16 cellular contexts compared by ENCODE assay signal in the genomic region with DNA sequence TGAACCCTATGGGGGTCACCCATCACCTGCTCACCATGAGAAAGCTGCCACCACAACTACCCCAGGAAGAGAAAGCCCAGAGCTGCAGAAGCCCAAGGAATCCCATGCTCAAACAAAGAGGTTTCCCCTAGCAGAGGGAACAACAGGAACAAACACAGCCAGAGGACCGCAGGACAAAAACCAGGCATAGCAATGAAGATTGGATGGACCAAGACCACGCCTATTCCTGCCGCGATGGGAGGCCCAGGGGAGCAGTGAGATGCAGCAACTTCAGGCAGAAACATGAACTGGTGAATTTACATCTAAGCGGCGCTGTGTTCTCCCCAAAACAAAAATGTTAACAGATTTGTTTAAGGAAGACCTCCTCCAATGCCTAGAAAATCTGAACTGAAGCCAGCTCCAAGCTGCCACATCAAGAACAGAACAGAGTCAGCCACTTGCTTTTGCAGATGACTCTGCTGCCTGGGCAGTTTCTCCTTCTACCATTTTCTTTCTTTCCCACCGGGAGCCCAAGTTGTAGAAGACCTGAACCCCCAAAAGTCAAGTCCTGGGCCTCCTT.
DNase-seq lines count a peak whose midpoint lies in the region; ATAC-seq and TF ChIP-seq lines count a peak whose summit lies in the region.
"Had no signal": no experiment of that assay in that cellular context is flagged by ENCODE, and none has a peak within 500 bp of the region (broad histone marks: within the 10 kb centered on the region; RNA-seq: fewer than 3 reads in every experiment).

No MANE protein-coding gene starts in this region.

- H3K4me3 ChIP-seq in fibroblast of pulmonary artery (replicated peaks; ENCODE audit: low read depth, low read length) = no peak overlapping the region
- no peak overlapping the region for H3K4me3 ChIP-seq in spleen
- H3K4me3 ChIP-seq: HAP-1 had no signal

- H3K4me1 Mint-ChIP-seq in Calu3 (ENCODE audit: low read depth, unreplicated experiment) = peaks cover 36% of the 10 kb centered on the region
- H3K4me1 Mint-ChIP-seq in CD4-positive, alpha-beta T cell (ENCODE audit: low read depth) = no peaks in the 10 kb centered on the region

- H3K9me3 ChIP-seq in CD4-positive, alpha-beta T cell (ENCODE audit: control insufficient read depth, low read length) = no peaks in the 10 kb centered on the region
- peaks cover 0 to 6% (median 0%) of the 10 kb centered on the region in 8 donors for H3K9me3 ChIP-seq in spleen
- H3K9me3 ChIP-seq: BE2C, HAP-1 had no signal

- H3K27ac Mint-ChIP-seq in Calu3 (ENCODE audit: unreplicated experiment) = peak overlapping the region; percentile 89
- no peak overlapping the region for H3K27ac Mint-ChIP-seq in CD4-positive, alpha-beta T cell
- H3K27ac Mint-ChIP-seq: CD8-positive, alpha-beta T cell had no signal

- POLR2A ChIA-PET in CD4-positive, alpha-beta T cell (lab: Charles Lee) = no interaction called here

- DNase-seq in Calu3 = no peak
- DNase-seq in SK-N-DZ (ENCODE audit: low spot score) = peak; percentile 13
- DNase-seq in fibroblast of pulmonary artery (ENCODE audit: low read depth) = peak; percentile 21
- peak; percentile 40 for DNase-seq in superior temporal gyrus (ENCODE audit: extremely low spot score)
- DNase-seq in CD4-positive, alpha-beta T cell = no peak
- DNase-seq in spleen = no peak
- DNase-seq in central memory CD4-positive, alpha-beta T cell = no peak
- DNase-seq: 8988T; BE2C; CD8-positive, alpha-beta T cell; COR-L47; DND-41; GF-D8 had no signal

- intact Hi-C loops in Calu3 (cut with micrococcal nuclease; ENCODE audit: unreplicated experiment) (no loop called here), spleen (cut with DNase I; ENCODE audit: low total_unique reads) (no loop called here)
- intact Hi-C loops in CD4-positive, alpha-beta T cell (cut with DNase I, micrococcal nuclease) = no loop called here

- H3K36me3 ChIP-seq in spleen = no peaks in the 10 kb centered on the region
- H3K36me3 ChIP-seq: BE2C, HAP-1 had no signal

- no peaks in the 10 kb centered on the region for H3K4me1 ChIP-seq in spleen
- H3K4me1 ChIP-seq: BE2C, HAP-1 had no signal

- peaks cover 9% of the 10 kb centered on the region for H3K36me3 Mint-ChIP-seq in Calu3 (ENCODE audit: insufficient read depth, unreplicated experiment)
- no peaks in the 10 kb centered on the region for H3K36me3 Mint-ChIP-seq in CD4-positive, alpha-beta T cell (ENCODE audit: low read depth)
- H3K36me3 Mint-ChIP-seq: CD8-positive, alpha-beta T cell had no signal

- H3K4me3 Mint-ChIP-seq in Calu3 (ENCODE audit: low read depth, unreplicated experiment) = no peak overlapping the region
- no peak overlapping the region for H3K4me3 Mint-ChIP-seq in CD4-positive, alpha-beta T cell
- H3K4me3 Mint-ChIP-seq: CD8-positive, alpha-beta T cell had no signal

- 85 to 90% (median 88%) methylated on average over 7 of the region's 7 CpGs for WGBS in spleen, 5 donors

- ATAC-seq in CD4-positive, alpha-beta T cell (ENCODE audit: poor library complexity) = no peak
- ATAC-seq: CD8-positive, alpha-beta T cell; HepG2 had no signal

- CTCF ChIA-PET in Calu3 (lab: Charles Lee) = interaction anchor here (0.6 kb wide), 1 partner anchor 412 kb away, joined by 3 read pairs; no protein-coding TSS in a partner anchor
- CTCF ChIA-PET in CD4-positive, alpha-beta T cell (lab: Charles Lee) = no interaction called here

- H3K9me3 Mint-ChIP-seq in Calu3 (ENCODE audit: low read depth, unreplicated experiment) = peaks cover 2% of the 10 kb centered on the region
- H3K9me3 Mint-ChIP-seq in CD4-positive, alpha-beta T cell = peaks cover 6% of the 10 kb centered on the region

- TF ChIP-seq POLR2A in spleen (IDR thresholded peaks at IDR 0.05) = no peak

- no peaks in the 10 kb centered on the region for H3K27me3 Mint-ChIP-seq in Calu3 (ENCODE audit: unreplicated experiment)
- H3K27me3 Mint-ChIP-seq in CD4-positive, alpha-beta T cell = no peaks in the 10 kb centered on the region

- TF ChIP-seq CTCF in Calu3 (IDR thresholded peaks at IDR 0.05; ENCODE audit: unreplicated experiment) (no peak), fibroblast of pulmonary artery (IDR thresholded peaks at IDR 0.05; ENCODE audit: low read length, missing control alignments) (no peak), spleen (IDR thresholded peaks at IDR 0.05 in 8 of 11, conservative IDR thresholded peaks at IDR 0.05 in 3 of 11) (no peak)
- no peak for TF ChIP-seq CTCF in CD4-positive, alpha-beta T cell (IDR thresholded peaks at IDR 0.05)

- H3K27ac ChIP-seq in CD4-positive, alpha-beta T cell (ENCODE audit: low read depth, low read length) = no peak overlapping the region
- H3K27ac ChIP-seq in spleen = no peak overlapping the region
- H3K27ac ChIP-seq: C4-2B had no signal

- no peaks in the 10 kb centered on the region for H3K27me3 ChIP-seq in CD4-positive, alpha-beta T cell (ENCODE audit: control insufficient read depth, insufficient read depth, low read length)
- H3K27me3 ChIP-seq in spleen (replicated peaks in 1 of 7) = no peaks in the 10 kb centered on the region
- H3K27me3 ChIP-seq: BE2C had no signal

- BruUV-seq in Calu3 (replicated peaks; lab: Mats Ljungman, UMichigan) = no TSS peak

Comparison
In these comparisons a context has a peak if more than half of its experiments do, and no peak if none do; other contexts are left out.
1. DNase-seq: peak in SK-N-DZ (single experiment), fibroblast of pulmonary artery (single experiment) and superior temporal gyrus (single experiment); none in Calu3 (single experiment), CD4-positive, alpha-beta T cell (0 of 10), spleen (single experiment) and central memory CD4-positive, alpha-beta T cell (single experiment).